In genomic region chr16:74601131-74601871, GRCh38 we compare ENCODE assay signal across 8 cellular contexts. TPM values are rescaled to one million over a fixed set of nuclear protein-coding genes. Genes with fewer than 3 reads are reported as not detected.
A peak's percentile ranks its signal among the peaks of the same experiment; 100 is the strongest.
DNase-seq lines count a peak whose midpoint lies in the region; ATAC-seq lines count a peak whose summit lies in the region.

No MANE protein-coding gene starts in this region.

- H3K27ac Mint-ChIP-seq in activated CD4-positive, alpha-beta memory T cell treated with anti-CD3 and anti-CD28 coated beads for 36 hours: peak overlapping the region; percentile 83

- no peak overlapping the region for H3K4me3 ChIP-seq in mucosa of stomach (ENCODE audit: low read length)

- DNase-seq in activated CD4-positive, alpha-beta memory T cell treated with anti-CD3 and anti-CD28 coated beads for 36 hours: peak; percentile 83
- no peak for DNase-seq in hepatic stellate cell (ENCODE audit: low spot score)
- DNase-seq in EL: no peak
- no peak for DNase-seq in GM19240 (ENCODE audit: insufficient read length, low spot score)
- DNase-seq in NCI-H345 (lab: John Stamatoyannopoulos, UW): no peak

- H3K4me1 Mint-ChIP-seq in activated CD4-positive, alpha-beta memory T cell treated with anti-CD3 and anti-CD28 coated beads for 36 hours (ENCODE audit: low read depth): peaks cover 63% of the 10 kb centered on the region

- H3K4me3 Mint-ChIP-seq in activated CD4-positive, alpha-beta memory T cell treated with anti-CD3 and anti-CD28 coated beads for 36 hours: peak overlapping the region; percentile 37

- H3K9ac ChIP-seq in mucosa of stomach (ENCODE audit: low read length): peak overlapping the region; percentile 39

- no peaks in the 10 kb centered on the region for H3K9me3 Mint-ChIP-seq in activated CD4-positive, alpha-beta memory T cell treated with anti-CD3 and anti-CD28 coated beads for 36 hours

- peaks cover 26% of the 10 kb centered on the region for H3K4me1 ChIP-seq in mucosa of stomach (ENCODE audit: control insufficient read depth, insufficient read depth, low read length)

- no peaks in the 10 kb centered on the region for H3K27me3 Mint-ChIP-seq in activated CD4-positive, alpha-beta memory T cell treated with anti-CD3 and anti-CD28 coated beads for 36 hours

- no peaks in the 10 kb centered on the region for H3K27me3 ChIP-seq in mucosa of stomach (ENCODE audit: control insufficient read depth, insufficient read depth, low read length)

- POLR2A ChIA-PET in activated CD4-positive, alpha-beta memory T cell treated with anti-CD3 and anti-CD28 coated beads for 36 hours (lab: Charles Lee): no interaction called here

- H3K36me3 ChIP-seq in mucosa of stomach (ENCODE audit: control insufficient read depth, insufficient read depth, low read length): no peaks in the 10 kb centered on the region

- H3K36me3 Mint-ChIP-seq in activated CD4-positive, alpha-beta memory T cell treated with anti-CD3 and anti-CD28 coated beads for 36 hours: peaks cover 8% of the 10 kb centered on the region

- intact Hi-C loops in activated CD4-positive, alpha-beta memory T cell treated with anti-CD3 and anti-CD28 coated beads for 36 hours (cut with micrococcal nuclease): loop anchor here (2.0 to 10.0 kb wide), 4 partner anchors 22 to 236 kb away; no protein-coding TSS in a partner anchor

- peak; percentile 58 for ATAC-seq in GM18517 (IDR thresholded peaks at IDR 0.05; ENCODE audit: unreplicated experiment)
- peak; percentile 89 for ATAC-seq in HG03442 (IDR thresholded peaks at IDR 0.05; ENCODE audit: unreplicated experiment)

- no peaks in the 10 kb centered on the region for H3K9me3 ChIP-seq in mucosa of stomach (ENCODE audit: control insufficient read depth, low read length)

- CTCF ChIA-PET in activated CD4-positive, alpha-beta memory T cell treated with anti-CD3 and anti-CD28 coated beads for 36 hours (lab: Charles Lee): interaction anchor here (0.7 kb wide), 1 partner anchor 22 kb away, joined by 4 read pairs; no protein-coding TSS in a partner anchor

RNA-seq across cellular contexts. Expression of gene GLG1, which starts 5.6 kb away (rescaled TPM):
- 10 to 100 TPM; 58.1 to 63.8 TPM for total RNA-seq in activated CD4-positive, alpha-beta memory T cell treated with anti-CD3 and anti-CD28 coated beads for 36 hours
